ENCODE assay signal across 20 cellular contexts in genomic region chr15:100468265-100468664, GRCh38.
A peak's percentile ranks its signal among the peaks of the same experiment; 100 is the strongest.
DNase-seq lines count a peak whose midpoint lies in the region; ATAC-seq and TF ChIP-seq lines count a peak whose summit lies in the region.
"Had no signal": no experiment of that assay in that cellular context is flagged by ENCODE, and none has a peak within 500 bp of the region (broad histone marks: within the 10 kb centered on the region; RNA-seq: fewer than 3 reads in every experiment).

No MANE protein-coding gene starts in this region.

- ATAC-seq in left cardiac atrium (peak; percentile 30 to 80), gastrocnemius medialis (peak; percentile 50 to 60), GM19035 (IDR thresholded peaks at IDR 0.05; ENCODE audit: unreplicated experiment) (no peak), HG03139 (IDR thresholded peaks at IDR 0.05; ENCODE audit: unreplicated experiment) (no peak)
- ATAC-seq: activated T-cell treated with anti-CD3 and anti-CD28 coated beads, Interleukin-2, amount 50 U/mL, for 4 hours had no signal

- in situ Hi-C loops in gastrocnemius medialis (cut with MboI; ENCODE audit: low sequenced_read_pairs in 4 of 4) = no loop called here

- H3K4me1 ChIP-seq in adrenal gland (replicated peaks in 1 of 2) = no peaks in the 10 kb centered on the region
- H3K4me1 ChIP-seq in gastrocnemius medialis = peaks cover 10 to 17% of the 10 kb centered on the region in 2 donors
- H3K4me1 ChIP-seq: SJSA1 had no signal

- H3K4me3 ChIP-seq in adrenal gland (no peak overlapping the region), gastrocnemius medialis (no peak overlapping the region)
- H3K4me3 ChIP-seq: SJSA1, stomach had no signal

- no peak overlapping the region for H3K27ac ChIP-seq in adrenal gland
- peak overlapping the region in 3 of 4 donors; percentile 25 to 57 (median 34) for H3K27ac ChIP-seq in gastrocnemius medialis
- H3K27ac ChIP-seq: C4-2B, SJSA1 had no signal

- peak; percentile 4 for DNase-seq in HT1080 (ENCODE audit: low read depth)
- DNase-seq in adrenal gland = peak; percentile 22 to 85 (median 65)
- peak; percentile 30 for DNase-seq in left cardiac atrium
- DNase-seq in gastrocnemius medialis = peak in 1 of 2 donors; percentile 11
- DNase-seq in midbrain (lab: John Stamatoyannopoulos, UW) = no peak
- DNase-seq in NCI-H1092 treated with DMSO at 0.1 percent for 48 hours (lab: John Stamatoyannopoulos, UW) = no peak
- DNase-seq: activated CD4-positive, alpha-beta T cell treated with anti-CD3 and anti-CD28 coated beads, Interleukin-2, amount 10 ng/mL, durations not matched to agents 7 days and 5 days; activated naive CD8-positive, alpha-beta T cell treated with anti-CD3 and anti-CD28 coated beads, Interleukin-2, amount 10 ng/mL, durations not matched to agents 7 days and 5 days; activated T-cell treated with anti-CD3 and anti-CD28 coated beads, Interleukin-2, amount 50 U/mL, for 4 hours; cortex of kidney; GOT3; IMR-90; mesenchymal stem cell; NCI-H1048; stomach; T1000 had no signal

- intact Hi-C loops in adrenal gland (cut with DNase I) (no loop called here), left cardiac atrium (cut with DNase I) (no loop called here), gastrocnemius medialis (cut with DNase I; ENCODE audit: low total_unique reads) (no loop called here)

- H3K27me3 ChIP-seq in adrenal gland (no peaks in the 10 kb centered on the region), gastrocnemius medialis (no peaks in the 10 kb centered on the region)
- H3K27me3 ChIP-seq: SJSA1, stomach had no signal

- no peak for TF ChIP-seq CTCF in adrenal gland (IDR thresholded peaks at IDR 0.05)
- TF ChIP-seq CTCF in gastrocnemius medialis (IDR thresholded peaks at IDR 0.05 in 4 of 5, conservative IDR thresholded peaks at IDR 0.05 in 1 of 5) = no peak

- 33 to 47% (median 37%) methylated on average over 2 of the region's 2 CpGs for WGBS in adrenal gland, 4 donors

- H3K9me3 ChIP-seq in adrenal gland (replicated peaks in 1 of 3) (no peaks in the 10 kb centered on the region), gastrocnemius medialis (no peaks in the 10 kb centered on the region)
- H3K9me3 ChIP-seq: SJSA1, stomach had no signal

- H3K36me3 ChIP-seq in adrenal gland (replicated peaks in 1 of 2) = no peaks in the 10 kb centered on the region
- H3K36me3 ChIP-seq in gastrocnemius medialis = no peaks in the 10 kb centered on the region
- H3K36me3 ChIP-seq: SJSA1, stomach had no signal

- TF ChIP-seq POLR2A in adrenal gland (IDR thresholded peaks at IDR 0.05) (no peak), gastrocnemius medialis (IDR thresholded peaks at IDR 0.05) (no peak)

Comparison
In these comparisons a context has a peak if more than half of its experiments do, and no peak if none do; other contexts are left out.
1. DNase-seq: peak in HT1080 (single experiment), adrenal gland (7 of 7) and left cardiac atrium (single experiment); none in midbrain (single experiment) and NCI-H1092 treated with DMSO at 0.1 percent for 48 hours (single experiment).
2. H3K27ac ChIP-seq: peak in gastrocnemius medialis (3 of 4); none in adrenal gland (0 of 5).
3. ATAC-seq: peak in left cardiac atrium (2 of 2) and gastrocnemius medialis (2 of 2); none in GM19035 (single experiment) and HG03139 (single experiment).